1 cellular context compared by ENCODE assay signal in genomic region chr17:83132251-83133081, GRCh38.
A peak's percentile ranks its signal among the peaks of the same experiment; 100 is the strongest.
TF ChIP-seq lines count a peak whose summit lies in the region.

No MANE protein-coding gene starts in this region.

TF ChIP-seq in K562, 482 proteins besides CTCF, POLR2A, EP300 and RAD21 (continued from another document):
- TF ChIP-seq ZBTB7A (IDR thresholded peaks at IDR 0.05; ENCODE audit: borderline replicate concordance, control insufficient read depth, low read depth, low read length) (peak; percentile 29; the same call in 1 of the 2 replicates), ZKSCAN8 (CRISPR knock-in tag; IDR thresholded peaks at IDR 0.05) (no peak), MNT (conservative IDR thresholded peaks at IDR 0.05) (peak; percentile 13 to 49; a peak in 1 of 4 replicates), USF1 (CRISPR knock-in tag; IDR thresholded peaks at IDR 0.05) (0 out of 2 replicates have a peak, but pooled peaks have one; percentile 5), ZNF444 (CRISPR knock-in tag; IDR thresholded peaks at IDR 0.05) (no peak)
- TF ChIP-seq, protein P1, sequence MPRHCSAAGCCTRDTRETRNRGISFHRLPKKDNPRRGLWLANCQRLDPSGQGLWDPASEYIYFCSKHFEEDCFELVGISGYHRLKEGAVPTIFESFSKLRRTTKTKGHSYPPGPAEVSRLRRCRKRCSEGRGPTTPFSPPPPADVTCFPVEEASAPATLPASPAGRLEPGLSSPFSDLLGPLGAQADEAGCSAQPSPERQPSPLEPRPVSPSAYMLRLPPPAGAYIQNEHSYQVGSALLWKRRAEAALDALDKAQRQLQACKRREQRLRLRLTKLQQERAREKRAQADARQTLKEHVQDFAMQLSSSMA (CRISPR knock-in tag; IDR thresholded peaks at IDR 0.05): no peak
